Comparison of ENCODE assay signal across 1 cellular context in genomic region chrX:130339408-130340222, GRCh38.
TF ChIP-seq lines count a peak whose summit lies in the region.

A gene with protein sequence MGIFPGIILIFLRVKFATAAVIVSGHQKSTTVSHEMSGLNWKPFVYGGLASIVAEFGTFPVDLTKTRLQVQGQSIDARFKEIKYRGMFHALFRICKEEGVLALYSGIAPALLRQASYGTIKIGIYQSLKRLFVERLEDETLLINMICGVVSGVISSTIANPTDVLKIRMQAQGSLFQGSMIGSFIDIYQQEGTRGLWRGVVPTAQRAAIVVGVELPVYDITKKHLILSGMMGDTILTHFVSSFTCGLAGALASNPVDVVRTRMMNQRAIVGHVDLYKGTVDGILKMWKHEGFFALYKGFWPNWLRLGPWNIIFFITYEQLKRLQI (plus strand): TSS chrX:130339919. CDS start chrX:130340279, 360 bp downstream.

TF ChIP-seq in HEK293, 187 proteins besides CTCF, POLR2A, EP300 and RAD21 (continued from another document and continues in another):
- no peak for TF ChIP-seq ZNF19 (tag by site-specific recombination; IDR thresholded peaks at IDR 0.05; ENCODE audit: low read depth)
- TF ChIP-seq ZFP69B (tag by site-specific recombination; IDR thresholded peaks at IDR 0.05): 0 out of 2 replicates have a peak, but pooled peaks have one; percentile 15
- TF ChIP-seq ZNF211 (tag by site-specific recombination; IDR thresholded peaks at IDR 0.05; ENCODE audit: low read depth): no peak
- TF ChIP-seq ZNF354C (tag by site-specific recombination; IDR thresholded peaks at IDR 0.05; ENCODE audit: borderline replicate concordance, low read depth): no peak
- peak; percentile 94 for TF ChIP-seq ZBTB11 (tag by site-specific recombination; conservative IDR thresholded peaks at IDR 0.05; ENCODE audit: low read depth)
- TF ChIP-seq ZNF391 (tag by site-specific recombination; IDR thresholded peaks at IDR 0.05; ENCODE audit: borderline replicate concordance, low read depth): no peak
- TF ChIP-seq ZNF239 (tag by site-specific recombination; IDR thresholded peaks at IDR 0.05): no peak
- no peak for TF ChIP-seq OVOL3 (tag by site-specific recombination; IDR thresholded peaks at IDR 0.05)
- TF ChIP-seq, protein P1, sequence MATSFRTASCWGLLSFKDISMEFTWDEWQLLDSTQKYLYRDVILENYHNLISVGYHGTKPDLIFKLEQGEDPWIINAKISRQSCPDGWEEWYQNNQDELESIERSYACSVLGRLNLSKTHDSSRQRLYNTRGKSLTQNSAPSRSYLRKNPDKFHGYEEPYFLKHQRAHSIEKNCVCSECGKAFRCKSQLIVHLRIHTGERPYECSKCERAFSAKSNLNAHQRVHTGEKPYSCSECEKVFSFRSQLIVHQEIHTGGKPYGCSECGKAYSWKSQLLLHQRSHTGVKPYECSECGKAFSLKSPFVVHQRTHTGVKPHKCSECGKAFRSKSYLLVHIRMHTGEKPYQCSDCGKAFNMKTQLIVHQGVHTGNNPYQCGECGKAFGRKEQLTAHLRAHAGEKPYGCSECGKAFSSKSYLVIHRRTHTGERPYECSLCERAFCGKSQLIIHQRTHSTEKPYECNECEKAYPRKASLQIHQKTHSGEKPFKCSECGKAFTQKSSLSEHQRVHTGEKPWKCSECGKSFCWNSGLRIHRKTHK (tag by site-specific recombination; IDR thresholded peaks at IDR 0.05): no peak
- TF ChIP-seq IKZF3 (tag by site-specific recombination; IDR thresholded peaks at IDR 0.05): no peak
- TF ChIP-seq ZSCAN30 (tag by site-specific recombination; IDR thresholded peaks at IDR 0.05): no peak
- TF ChIP-seq MZF1 (tag by site-specific recombination; IDR thresholded peaks at IDR 0.05; ENCODE audit: borderline replicate concordance): no peak
- TF ChIP-seq ZNF214 (tag by site-specific recombination; IDR thresholded peaks at IDR 0.05; ENCODE audit: borderline replicate concordance): no peak
- no peak; the same call in 1 of the 2 replicates for TF ChIP-seq YY1 (tag by site-specific recombination; IDR thresholded peaks at IDR 0.05)
- no peak for TF ChIP-seq ZNF280D (tag by site-specific recombination; IDR thresholded peaks at IDR 0.05)
- no peak for TF ChIP-seq ZNF433 (tag by site-specific recombination; IDR thresholded peaks at IDR 0.05; ENCODE audit: low read depth)
- TF ChIP-seq ZFHX2 (tag by site-specific recombination; conservative IDR thresholded peaks at IDR 0.05): peak; percentile 83
- TF ChIP-seq, protein P2, sequence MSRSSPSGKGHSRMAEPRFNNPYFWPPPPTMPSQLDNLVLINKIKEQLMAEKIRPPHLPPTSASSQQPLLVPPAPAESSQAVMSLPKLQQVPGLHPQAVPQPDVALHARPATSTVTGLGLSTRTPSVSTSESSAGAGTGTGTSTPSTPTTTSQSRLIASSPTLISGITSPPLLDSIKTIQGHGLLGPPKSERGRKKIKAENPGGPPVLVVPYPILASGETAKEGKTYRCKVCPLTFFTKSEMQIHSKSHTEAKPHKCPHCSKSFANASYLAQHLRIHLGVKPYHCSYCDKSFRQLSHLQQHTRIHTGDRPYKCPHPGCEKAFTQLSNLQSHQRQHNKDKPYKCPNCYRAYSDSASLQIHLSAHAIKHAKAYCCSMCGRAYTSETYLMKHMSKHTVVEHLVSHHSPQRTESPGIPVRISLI (tag by site-specific recombination; IDR thresholded peaks at IDR 0.05): no peak
- no peak for TF ChIP-seq ZNF558 (tag by site-specific recombination; IDR thresholded peaks at IDR 0.05)
- no peak for TF ChIP-seq ZNF184 (tag by site-specific recombination; IDR thresholded peaks at IDR 0.05)
- TF ChIP-seq PRDM2 (tag by site-specific recombination; IDR thresholded peaks at IDR 0.05; ENCODE audit: borderline replicate concordance): no peak
- TF ChIP-seq GLI4 (tag by site-specific recombination; IDR thresholded peaks at IDR 0.05): peak; percentile 60; the same call in 1 of the 2 replicates
- no peak for TF ChIP-seq ZNF266 (tag by site-specific recombination; IDR thresholded peaks at IDR 0.05; ENCODE audit: low read depth)
- TF ChIP-seq ZNF518A (tag by site-specific recombination; conservative IDR thresholded peaks at IDR 0.05; ENCODE audit: low read depth): peak; percentile 91
- no peak for TF ChIP-seq YY2 (tag by site-specific recombination; IDR thresholded peaks at IDR 0.05)
- TF ChIP-seq BCL11A (tag by site-specific recombination; IDR thresholded peaks at IDR 0.05; ENCODE audit: low read depth): no peak
- TF ChIP-seq ZBTB17 (tag by site-specific recombination; IDR thresholded peaks at IDR 0.05): peak; percentile 74; the same call in 1 of the 2 replicates
- TF ChIP-seq ZNF221 (tag by site-specific recombination; IDR thresholded peaks at IDR 0.05; ENCODE audit: borderline replicate concordance): no peak
- TF ChIP-seq PRDM4 (tag by site-specific recombination; IDR thresholded peaks at IDR 0.05): no peak
- no peak for TF ChIP-seq ZNF777 (tag by site-specific recombination; IDR thresholded peaks at IDR 0.05; ENCODE audit: borderline replicate concordance)
